Comparison of ENCODE assay signal across 1 cellular context in genomic region chr19:10927691-10928562, GRCh38.
TF ChIP-seq lines count a peak whose summit lies in the region.

No MANE protein-coding gene starts in this region.

TF ChIP-seq in GM23338, 12 proteins besides CTCF, POLR2A, EP300 and RAD21 (continued from another document):
- TF ChIP-seq, protein P1, sequence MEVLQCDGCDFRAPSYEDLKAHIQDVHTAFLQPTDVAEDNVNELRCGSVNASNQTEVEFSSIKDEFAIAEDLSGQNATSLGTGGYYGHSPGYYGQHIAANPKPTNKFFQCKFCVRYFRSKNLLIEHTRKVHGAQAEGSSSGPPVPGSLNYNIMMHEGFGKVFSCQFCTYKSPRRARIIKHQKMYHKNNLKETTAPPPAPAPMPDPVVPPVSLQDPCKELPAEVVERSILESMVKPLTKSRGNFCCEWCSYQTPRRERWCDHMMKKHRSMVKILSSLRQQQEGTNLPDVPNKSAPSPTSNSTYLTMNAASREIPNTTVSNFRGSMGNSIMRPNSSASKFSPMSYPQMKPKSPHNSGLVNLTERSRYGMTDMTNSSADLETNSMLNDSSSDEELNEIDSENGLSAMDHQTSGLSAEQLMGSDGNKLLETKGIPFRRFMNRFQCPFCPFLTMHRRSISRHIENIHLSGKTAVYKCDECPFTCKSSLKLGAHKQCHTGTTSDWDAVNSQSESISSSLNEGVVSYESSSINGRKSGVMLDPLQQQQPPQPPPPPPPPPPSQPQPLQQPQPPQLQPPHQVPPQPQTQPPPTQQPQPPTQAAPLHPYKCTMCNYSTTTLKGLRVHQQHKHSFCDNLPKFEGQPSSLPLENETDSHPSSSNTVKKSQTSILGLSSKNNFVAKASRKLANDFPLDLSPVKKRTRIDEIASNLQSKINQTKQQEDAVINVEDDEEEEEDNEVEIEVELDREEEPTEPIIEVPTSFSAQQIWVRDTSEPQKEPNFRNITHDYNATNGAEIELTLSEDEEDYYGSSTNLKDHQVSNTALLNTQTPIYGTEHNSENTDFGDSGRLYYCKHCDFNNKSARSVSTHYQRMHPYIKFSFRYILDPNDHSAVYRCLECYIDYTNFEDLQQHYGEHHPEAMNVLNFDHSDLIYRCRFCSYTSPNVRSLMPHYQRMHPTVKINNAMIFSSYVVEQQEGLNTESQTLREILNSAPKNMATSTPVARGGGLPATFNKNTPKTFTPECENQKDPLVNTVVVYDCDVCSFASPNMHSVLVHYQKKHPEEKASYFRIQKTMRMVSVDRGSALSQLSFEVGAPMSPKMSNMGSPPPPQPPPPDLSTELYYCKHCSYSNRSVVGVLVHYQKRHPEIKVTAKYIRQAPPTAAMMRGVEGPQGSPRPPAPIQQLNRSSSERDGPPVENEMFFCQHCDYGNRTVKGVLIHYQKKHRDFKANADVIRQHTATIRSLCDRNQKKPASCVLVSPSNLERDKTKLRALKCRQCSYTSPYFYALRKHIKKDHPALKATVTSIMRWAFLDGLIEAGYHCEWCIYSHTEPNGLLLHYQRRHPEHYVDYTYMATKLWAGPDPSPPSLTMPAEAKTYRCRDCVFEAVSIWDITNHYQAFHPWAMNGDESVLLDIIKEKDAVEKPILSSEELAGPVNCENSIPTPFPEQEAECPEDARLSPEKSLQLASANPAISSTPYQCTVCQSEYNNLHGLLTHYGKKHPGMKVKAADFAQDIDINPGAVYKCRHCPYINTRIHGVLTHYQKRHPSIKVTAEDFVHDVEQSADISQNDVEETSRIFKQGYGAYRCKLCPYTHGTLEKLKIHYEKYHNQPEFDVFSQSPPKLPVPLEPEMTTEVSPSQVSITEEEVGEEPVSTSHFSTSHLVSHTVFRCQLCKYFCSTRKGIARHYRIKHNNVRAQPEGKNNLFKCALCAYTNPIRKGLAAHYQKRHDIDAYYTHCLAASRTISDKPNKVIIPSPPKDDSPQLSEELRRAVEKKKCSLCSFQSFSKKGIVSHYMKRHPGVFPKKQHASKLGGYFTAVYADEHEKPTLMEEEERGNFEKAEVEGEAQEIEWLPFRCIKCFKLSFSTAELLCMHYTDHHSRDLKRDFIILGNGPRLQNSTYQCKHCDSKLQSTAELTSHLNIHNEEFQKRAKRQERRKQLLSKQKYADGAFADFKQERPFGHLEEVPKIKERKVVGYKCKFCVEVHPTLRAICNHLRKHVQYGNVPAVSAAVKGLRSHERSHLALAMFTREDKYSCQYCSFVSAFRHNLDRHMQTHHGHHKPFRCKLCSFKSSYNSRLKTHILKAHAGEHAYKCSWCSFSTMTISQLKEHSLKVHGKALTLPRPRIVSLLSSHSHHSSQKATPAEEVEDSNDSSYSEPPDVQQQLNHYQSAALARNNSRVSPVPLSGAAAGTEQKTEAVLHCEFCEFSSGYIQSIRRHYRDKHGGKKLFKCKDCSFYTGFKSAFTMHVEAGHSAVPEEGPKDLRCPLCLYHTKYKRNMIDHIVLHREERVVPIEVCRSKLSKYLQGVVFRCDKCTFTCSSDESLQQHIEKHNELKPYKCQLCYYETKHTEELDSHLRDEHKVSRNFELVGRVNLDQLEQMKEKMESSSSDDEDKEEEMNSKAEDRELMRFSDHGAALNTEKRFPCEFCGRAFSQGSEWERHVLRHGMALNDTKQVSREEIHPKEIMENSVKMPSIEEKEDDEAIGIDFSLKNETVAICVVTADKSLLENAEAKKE (CRISPR knock-in tag; IDR thresholded peaks at IDR 0.05) = no peak
- TF ChIP-seq POLR2AphosphoS5 (IDR thresholded peaks at IDR 0.05; ENCODE audit: low read depth) = no peak
TF ChIP-seq in GM23338: peak in this region for 0.
